In the genomic region with DNA sequence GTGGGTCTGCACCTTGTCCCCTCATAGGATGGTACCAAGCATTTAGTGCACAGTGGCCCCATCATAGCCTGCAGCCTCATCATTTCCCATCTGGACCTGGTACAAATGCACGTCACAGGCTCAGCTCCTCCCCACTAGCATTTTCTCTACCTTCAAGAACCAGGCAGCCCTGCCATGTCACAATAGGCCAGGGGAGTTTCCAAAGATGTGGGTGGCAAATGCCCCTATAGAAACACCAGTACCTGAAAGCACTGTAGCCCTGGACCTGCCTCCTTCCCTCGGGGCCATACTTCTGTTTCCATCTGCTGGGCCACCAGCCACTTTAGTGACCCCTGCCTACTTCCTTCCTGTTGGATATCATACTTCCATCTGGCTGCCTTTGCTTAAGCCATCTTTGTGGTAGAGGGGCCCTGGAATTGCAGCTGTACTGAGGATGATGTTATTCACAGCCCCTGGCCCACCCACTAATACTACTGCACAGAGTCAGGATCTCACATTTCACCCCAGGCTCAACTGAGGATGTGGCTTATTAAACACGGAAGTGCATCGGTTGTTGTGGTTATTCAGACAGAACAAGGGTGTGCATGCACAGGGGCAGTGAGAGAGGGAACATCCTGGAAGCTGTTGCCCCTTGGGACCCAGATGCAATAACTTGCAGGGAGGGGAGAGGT, we compare ENCODE assay signal across 8 cellular contexts. TPM values are rescaled to one million over a fixed set of nuclear protein-coding genes. Genes with fewer than 3 reads are reported as not detected.
A peak's percentile ranks its signal among the peaks of the same experiment; 100 is the strongest.
DNase-seq lines count a peak whose midpoint lies in the region; FAIRE-seq and TF ChIP-seq lines count a peak whose summit lies in the region.

No MANE protein-coding gene starts in this region.

- H3K4me3 Mint-ChIP-seq in osteocyte (ENCODE audit: unreplicated experiment), result no peak overlapping the region

- H3K4me1 Mint-ChIP-seq in osteocyte (ENCODE audit: unreplicated experiment), result peaks cover 22% of the 10 kb centered on the region

- peak overlapping the region; percentile 63 for H3K27ac Mint-ChIP-seq in osteocyte (ENCODE audit: unreplicated experiment)

- TF ChIP-seq CTCF in osteocyte (IDR thresholded peaks at IDR 0.05), result no peak
- TF ChIP-seq CTCF in D721Med (IDR thresholded peaks at IDR 0.05; ENCODE audit: insufficient read depth, missing control alignments), result no peak

- H3K36me3 Mint-ChIP-seq in osteocyte (ENCODE audit: unreplicated experiment), result peaks cover 10% of the 10 kb centered on the region

- peak; percentile 81 for DNase-seq in CMK (ENCODE audit: low read depth)
- DNase-seq in RPMI7951 (ENCODE audit: low read depth), result peak; percentile 71
- peak in 3 of 4 experiments; percentile 10 to 15 (median 10) for DNase-seq in activated naive CD4-positive, alpha-beta T cell (lab: John Stamatoyannopoulos, UW)
- DNase-seq in osteocyte (ENCODE audit: extremely low spot score, unreplicated experiment), result no peak
- DNase-seq in SK-N-DZ (ENCODE audit: low spot score), result no peak
- no peak for DNase-seq in D721Med (ENCODE audit: insufficient read length, low spot score)
- DNase-seq in caudate nucleus (lab: John Stamatoyannopoulos, UW), result no peak
- no peak for DNase-seq in HUDEP-2 (lab: John Stamatoyannopoulos, UW; ENCODE audit: unreplicated experiment in 76 of 76)

- H3K27me3 Mint-ChIP-seq in osteocyte (ENCODE audit: unreplicated experiment), result no peaks in the 10 kb centered on the region

- H3K27ac ChIP-seq in caudate nucleus (ENCODE audit: low read depth, low read length), result no peak overlapping the region

- no peaks in the 10 kb centered on the region for H3K9me3 Mint-ChIP-seq in osteocyte (ENCODE audit: unreplicated experiment)

- FAIRE-seq in D721Med (lab: Jason Lieb, UNC), result no peak

RNA-seq across cellular contexts. Expression of a gene that starts 3.8 kb away (rescaled TPM):
- 22.9 and 24.3 TPM in 2 replicates for total RNA-seq in RPMI7951 (2014; rRNA removed; shearing (Covaris generic))
- 34.7 and 36.4 TPM in 2 replicates for total RNA-seq in osteocyte
- 13.0 and 15.2 TPM in 2 replicates for polyA plus RNA-seq in SK-N-DZ (2014; cell fraction: cytosol; rRNA removed)
- 1.9 and 5.5 TPM in 2 replicates for polyA plus RNA-seq in SK-N-DZ (2014; cell fraction: nucleus; rRNA removed)

RNA-seq across cellular contexts. Expression of a gene that starts 4.3 kb away (rescaled TPM):
- 627 and 650 TPM in 2 replicates for total RNA-seq in RPMI7951 (2014; rRNA removed; shearing (Covaris generic))
- total RNA-seq in osteocyte, result 574 and 607 TPM in 2 replicates
- polyA plus RNA-seq in SK-N-DZ (2014; cell fraction: cytosol; rRNA removed), result 289 and 303 TPM in 2 replicates
- polyA plus RNA-seq in SK-N-DZ (2014; cell fraction: nucleus; rRNA removed), result 135 and 139 TPM in 2 replicates

RNA-seq across cellular contexts. Expression of a gene that starts 6.2 kb away (rescaled TPM):
- total RNA-seq in RPMI7951 (2014; rRNA removed; shearing (Covaris generic)), result 1.5 TPM in 1 of 2 replicates, not detected in the other
- total RNA-seq in osteocyte, result 8.0 and 9.4 TPM in 2 replicates
- polyA plus RNA-seq in SK-N-DZ (2014; cell fraction: cytosol; rRNA removed), result 25.3 and 29.1 TPM in 2 replicates
- polyA plus RNA-seq in SK-N-DZ (2014; cell fraction: nucleus; rRNA removed), result 46.0 and 58.1 TPM in 2 replicates

RNA-seq across cellular contexts. Expression of a gene that starts 13.1 kb away (rescaled TPM):
- total RNA-seq in RPMI7951 (2014; rRNA removed; shearing (Covaris generic)), result 2.4 and 4.2 TPM in 2 replicates
- total RNA-seq in osteocyte, result 31.4 and 34.4 TPM in 2 replicates
- polyA plus RNA-seq in SK-N-DZ (2014; cell fraction: cytosol; rRNA removed), result 6.7 and 8.0 TPM in 2 replicates
- 41.9 and 49.9 TPM in 2 replicates for polyA plus RNA-seq in SK-N-DZ (2014; cell fraction: nucleus; rRNA removed)

RNA-seq across cellular contexts. Expression of a gene that starts 54.0 kb away (rescaled TPM):
- 75.7 and 88.6 TPM in 2 replicates for total RNA-seq in RPMI7951 (2014; rRNA removed; shearing (Covaris generic))
- 136 and 143 TPM in 2 replicates for total RNA-seq in osteocyte
- 22.4 and 28.7 TPM in 2 replicates for polyA plus RNA-seq in SK-N-DZ (2014; cell fraction: cytosol; rRNA removed)
- 16.3 and 19.0 TPM in 2 replicates for polyA plus RNA-seq in SK-N-DZ (2014; cell fraction: nucleus; rRNA removed)

Comparison
In these comparisons a context has a peak if more than half of its experiments do, and no peak if none do; other contexts are left out.
1. DNase-seq: peak in CMK (single experiment), RPMI7951 (single experiment) and activated naive CD4-positive, alpha-beta T cell (3 of 4); none in osteocyte (single experiment), SK-N-DZ (single experiment), D721Med (single experiment), caudate nucleus (0 of 61) and HUDEP-2 (0 of 76).